Comparison of ENCODE assay signal across 8 cellular contexts in the genomic region with DNA sequence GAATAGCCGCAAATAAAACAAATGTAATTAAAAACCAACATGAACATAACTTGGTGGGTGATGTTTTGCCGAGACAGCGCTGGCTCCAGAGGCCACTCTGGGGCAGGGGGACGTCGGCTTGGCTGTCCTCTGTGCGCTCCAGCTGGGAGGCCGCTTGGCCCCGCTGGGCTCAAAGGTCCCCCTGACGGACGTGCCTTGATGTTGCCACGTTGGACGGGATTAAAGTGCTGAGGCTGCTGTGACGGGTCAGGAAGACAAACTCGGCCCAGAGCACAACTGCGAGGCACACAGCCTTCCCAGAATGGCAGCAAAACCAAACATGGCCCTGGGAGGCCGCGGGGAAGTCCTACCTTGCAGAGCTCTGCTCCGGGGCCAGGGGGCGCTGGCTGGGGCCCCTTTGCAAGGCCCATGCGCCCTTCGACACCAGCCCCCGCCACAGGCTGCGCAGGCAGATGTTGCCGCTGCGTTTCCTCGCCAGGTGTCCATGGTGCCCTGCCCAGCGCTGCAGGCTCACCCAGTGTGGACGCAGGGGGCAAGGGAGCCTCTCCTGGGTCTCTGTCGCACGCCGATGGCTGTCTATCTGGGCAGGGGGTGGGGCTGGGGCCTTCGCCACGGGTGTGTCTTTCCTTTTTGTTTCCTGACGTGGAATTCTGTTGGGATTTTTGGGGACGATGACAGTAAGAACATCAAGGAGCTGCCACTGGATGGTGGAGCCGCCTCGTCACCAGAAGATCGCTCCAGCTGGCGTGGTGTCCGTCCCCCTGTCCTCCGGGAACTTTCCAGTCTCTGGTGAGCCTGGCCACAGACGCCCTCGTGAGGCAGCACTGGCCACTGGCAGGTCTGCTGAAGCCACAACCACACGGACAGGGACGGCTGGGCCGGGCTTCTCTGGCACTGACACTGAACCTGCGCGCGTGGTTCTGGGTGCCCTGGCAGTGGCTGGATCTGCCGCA.
DNase-seq lines count a peak whose midpoint lies in the region; ATAC-seq, FAIRE-seq and TF ChIP-seq lines count a peak whose summit lies in the region.

No MANE protein-coding gene starts in this region.

- no peak for ATAC-seq in HG03457 (IDR thresholded peaks at IDR 0.05; ENCODE audit: unreplicated experiment)

- TF ChIP-seq CTCF in NB4 (IDR thresholded peaks at IDR 0.05; ENCODE audit: low read depth, low read length) = peak; percentile 45
- peak; percentile 66 for TF ChIP-seq CTCF in astrocyte of the cerebellum (IDR thresholded peaks at IDR 0.05; ENCODE audit: low read depth, low read length, missing control alignments)

- H3K27ac ChIP-seq in rectal smooth muscle tissue (ENCODE audit: low read depth, low read length) = no peak overlapping the region

- no peak for FAIRE-seq in GM12891 (lab: Jason Lieb, UNC)

- H3K36me3 ChIP-seq in rectal smooth muscle tissue (ENCODE audit: control insufficient read depth, insufficient read depth, low read length) = no peaks in the 10 kb centered on the region

- H3K4me1 ChIP-seq in rectal smooth muscle tissue (ENCODE audit: control insufficient read depth, insufficient read depth, low read length) = no peaks in the 10 kb centered on the region

- no peaks in the 10 kb centered on the region for H3K27me3 ChIP-seq in rectal smooth muscle tissue (ENCODE audit: control insufficient read depth, insufficient read depth, low read length)

- in situ Hi-C loops in G401 (cut with HindIII; ENCODE audit: low sequenced_read_pairs) (no loop called here), astrocyte of the cerebellum (cut with HindIII; ENCODE audit: low sequenced_read_pairs) (no loop called here)

- peak; percentile 90 for DNase-seq in G401 (ENCODE audit: low spot score)
- peak; percentile 53 for DNase-seq in NB4 (ENCODE audit: low read depth)
- DNase-seq in astrocyte of the cerebellum (ENCODE audit: low read depth) = peak; percentile 32
- DNase-seq in hypothalamus (lab: John Stamatoyannopoulos, UW) = peak in 41 of 51 donors; percentile 8 to 90 (median 73)
- DNase-seq in GM12891 (ENCODE audit: insufficient read length, low spot score) = no peak
- no peak for DNase-seq in NCI-H1694 (lab: John Stamatoyannopoulos, UW)

- no peak overlapping the region for H3K4me3 ChIP-seq in NB4 (ENCODE audit: low read depth, low read length)
- H3K4me3 ChIP-seq in astrocyte of the cerebellum (ENCODE audit: low read depth, low read length) = peak overlapping the region; percentile 25
- H3K4me3 ChIP-seq in rectal smooth muscle tissue (ENCODE audit: low read length) = peak overlapping the region; percentile 69

- TF ChIP-seq POLR2A in NB4 (IDR thresholded peaks at IDR 0.05; ENCODE audit: extremely low read depth, insufficient read length) (no peak), GM12891 (IDR thresholded peaks at IDR 0.05; ENCODE audit: low read depth, low read length) (no peak)

- H3K9ac ChIP-seq in rectal smooth muscle tissue (ENCODE audit: low read length) = peak overlapping the region; percentile 32

TF ChIP-seq in GM12891, 5 proteins besides CTCF, POLR2A, EP300 and RAD21:
- no peak for TF ChIP-seq POU2F2 (IDR thresholded peaks at IDR 0.05; ENCODE audit: low read depth, low read length)
- TF ChIP-seq POLR2AphosphoS5 (IDR thresholded peaks at IDR 0.05; ENCODE audit: low read depth, low read length) = no peak
- no peak for TF ChIP-seq PAX5 (IDR thresholded peaks at IDR 0.05; ENCODE audit: insufficient read depth, low read length, severe bottlenecking)
- no peak for TF ChIP-seq SPI1 (IDR thresholded peaks at IDR 0.05; ENCODE audit: low read depth, low read length)
- TF ChIP-seq TAF1 (IDR thresholded peaks at IDR 0.05; ENCODE audit: low read depth, low read length) = no peak

Comparison
In these comparisons a context has a peak if more than half of its experiments do, and no peak if none do; other contexts are left out.
1. DNase-seq: peak in G401 (single experiment), NB4 (single experiment), astrocyte of the cerebellum (single experiment) and hypothalamus (41 of 51); none in GM12891 (single experiment) and NCI-H1694 (single experiment).